Comparison of ENCODE assay signal across 8 cellular contexts in the genomic region with DNA sequence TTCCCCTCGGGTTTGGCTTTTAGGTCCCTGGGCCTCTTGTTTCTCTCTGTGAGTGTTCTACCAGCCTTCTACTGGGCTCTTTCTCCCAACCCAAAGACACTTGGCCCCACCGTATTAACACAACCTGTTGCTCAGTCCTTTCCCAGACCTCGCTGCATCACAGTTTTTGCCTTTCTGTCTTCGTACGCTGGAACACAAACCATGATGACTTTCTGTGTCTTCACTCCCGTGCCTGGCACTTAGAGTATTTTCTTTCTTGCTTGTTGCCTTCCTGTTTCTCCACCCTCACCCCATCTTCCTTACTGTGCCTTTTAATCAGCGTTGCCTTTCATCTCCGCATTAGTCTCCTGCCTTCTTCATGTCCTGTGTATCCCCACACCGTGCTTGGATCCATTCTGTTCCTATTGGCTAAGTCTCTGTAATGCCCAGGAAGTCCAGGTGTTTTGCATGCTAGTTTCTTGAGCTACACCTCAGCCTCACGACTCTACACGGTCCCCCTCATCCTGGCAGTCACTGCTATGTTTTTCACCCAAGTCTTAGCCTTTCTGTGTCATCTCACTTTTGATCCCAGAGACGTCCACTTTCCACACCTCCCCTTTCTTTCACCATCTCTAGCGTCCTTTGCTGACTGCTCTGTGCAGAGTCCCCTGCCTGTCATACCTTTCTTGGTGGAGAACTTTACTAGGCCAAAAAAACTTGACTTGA. TPM values are rescaled to one million over a fixed set of nuclear protein-coding genes. Genes with fewer than 3 reads are reported as not detected.
DNase-seq lines count a peak whose midpoint lies in the region; ATAC-seq and TF ChIP-seq lines count a peak whose summit lies in the region.

No MANE protein-coding gene starts in this region.

- no peaks in the 10 kb centered on the region for H3K9me3 ChIP-seq in DOHH2 (ENCODE audit: control insufficient read depth, insufficient read depth, low read length)
- H3K9me3 ChIP-seq in ovary = no peaks in the 10 kb centered on the region

- peak overlapping the region; percentile 78 for H3K4me2 ChIP-seq in DOHH2 (ENCODE audit: low read length)

- no peaks in the 10 kb centered on the region for H3K9me3 Mint-ChIP-seq in endothelial cell (ENCODE audit: unreplicated experiment)

- H3K4me1 Mint-ChIP-seq in endothelial cell (ENCODE audit: unreplicated experiment) = peaks cover 71% of the 10 kb centered on the region

- H3K36me3 ChIP-seq in DOHH2 (ENCODE audit: control insufficient read depth, low read length) (peaks cover 64% of the 10 kb centered on the region), ovary (no peaks in the 10 kb centered on the region)

- H3K4me1 ChIP-seq in DOHH2 (ENCODE audit: control insufficient read depth, low read length) (peaks cover 32% of the 10 kb centered on the region), ovary (ENCODE audit: insufficient read depth) (peaks cover 11% of the 10 kb centered on the region)

- H3K27me3 ChIP-seq in DOHH2 (ENCODE audit: control insufficient read depth, low read length) (no peaks in the 10 kb centered on the region), ovary (no peaks in the 10 kb centered on the region)

- H3F3A ChIP-seq in DOHH2 (ENCODE audit: control insufficient read depth, insufficient read depth) = peaks cover 4% of the 10 kb centered on the region

- H4K20me1 ChIP-seq in DOHH2 (ENCODE audit: control insufficient read depth, insufficient read depth, low read depth, low read length) = peaks cover 33% of the 10 kb centered on the region

- H3K27ac Mint-ChIP-seq in endothelial cell (ENCODE audit: unreplicated experiment) = peak overlapping the region; percentile 88

- H3K27ac ChIP-seq in DOHH2 (ENCODE audit: low read depth, low read length) (peak overlapping the region; percentile 51; the same call in 1 of the 2 replicates), ovary (no peak overlapping the region)

- intact Hi-C loops in ovary (cut with DNase I) = no loop called here

- WGBS in ovary, 3 donors = 4 to 7% (median 6%) methylated on average over 13 of the region's 13 CpGs

- peak overlapping the region; percentile 88 for H3K4me3 ChIP-seq in DOHH2 (ENCODE audit: low read length)
- H3K4me3 ChIP-seq in ovary = peak overlapping the region; percentile 80

- peaks cover 71% of the 10 kb centered on the region for H3K79me2 ChIP-seq in DOHH2 (ENCODE audit: control insufficient read depth, low read length)

- no peak for TF ChIP-seq POLR2A in ovary (IDR thresholded peaks at IDR 0.05)

- H3K27me3 Mint-ChIP-seq in endothelial cell (ENCODE audit: unreplicated experiment) = peaks cover 22% of the 10 kb centered on the region

- H3K4me3 Mint-ChIP-seq in endothelial cell (ENCODE audit: unreplicated experiment) = peak overlapping the region; percentile 92

- TF ChIP-seq CTCF in DOHH2 (IDR thresholded peaks at IDR 0.05; ENCODE audit: low read depth, low read length, poor library complexity, severe bottlenecking) = no peak
- no peak for TF ChIP-seq CTCF in endothelial cell (IDR thresholded peaks at IDR 0.05; ENCODE audit: unreplicated experiment)
- no peak for TF ChIP-seq CTCF in ovary (IDR thresholded peaks at IDR 0.05)

- no peak for ATAC-seq in HG03159 (IDR thresholded peaks at IDR 0.05; ENCODE audit: unreplicated experiment)

- TF ChIP-seq EP300 in ovary (IDR thresholded peaks at IDR 0.05) = no peak

- no peaks in the 10 kb centered on the region for H3K9me2 ChIP-seq in DOHH2 (replicated peaks; ENCODE audit: control insufficient read depth, low read length)

- DNase-seq in OCI-M1 (lab: John Stamatoyannopoulos, UW) = peak; percentile 54
- no peak for DNase-seq in endothelial cell (ENCODE audit: low spot score)
- no peak for DNase-seq in ovary
- no peak for DNase-seq in NCI-H1436 treated with DMSO at 0.1 percent for 48 hours (lab: John Stamatoyannopoulos, UW)
- no peak for DNase-seq in LoVo (ENCODE audit: low spot score)
- DNase-seq in NCI-H1694 treated with DMSO at 0.1 percent for 48 hours (lab: John Stamatoyannopoulos, UW) = no peak

- peaks cover 26% of the 10 kb centered on the region for H3K36me3 Mint-ChIP-seq in endothelial cell (ENCODE audit: low read depth, unreplicated experiment)

RNA-seq across cellular contexts. Expression of a gene that starts 1.6 kb away (rescaled TPM):
- 42.6 TPM for total RNA-seq in endothelial cell (ENCODE audit: unreplicated experiment)
- 10 to 100 TPM; 13.5 to 27.8 (median 25.8) TPM for total RNA-seq in ovary
- 10 to 100 TPM; 12.3 to 27.0 TPM for polyA plus RNA-seq in ovary

RNA-seq across cellular contexts. Expression of a gene that starts 27.3 kb away (rescaled TPM):
- total RNA-seq in endothelial cell (ENCODE audit: unreplicated experiment) = 55.3 TPM
- 10 to 100 TPM; 10.2 to 22.7 (median 19.5) TPM for total RNA-seq in ovary
- polyA plus RNA-seq in ovary = 10 to 100 TPM in 1 of 2 donors, 1 to 10 TPM in 1; 5.4 to 15.8 TPM
